Comparison of ENCODE assay signal across 1 cellular context in the genomic region with DNA sequence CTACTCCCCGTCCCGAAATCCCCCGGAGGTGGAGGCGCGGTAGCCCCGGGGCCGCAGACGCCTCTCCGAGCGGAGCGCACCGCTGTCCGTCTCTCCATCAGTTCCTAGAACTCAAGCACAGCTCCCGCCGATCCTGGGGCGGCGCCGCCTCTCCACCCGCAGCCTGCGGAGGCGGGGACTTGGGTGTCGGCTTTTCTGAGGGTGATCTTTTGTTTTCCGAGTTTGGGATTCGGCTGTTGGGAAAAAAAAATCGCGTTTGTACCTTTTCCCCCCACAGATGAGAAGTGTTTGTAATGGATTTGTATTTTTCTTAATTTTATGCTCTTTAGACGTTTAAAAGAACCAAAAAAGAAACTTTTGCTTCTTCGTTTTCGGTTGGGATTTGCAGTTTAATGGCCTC.
TF ChIP-seq lines count a peak whose summit lies in the region.

No MANE protein-coding gene starts in this region.

TF ChIP-seq in GM23338, 12 proteins besides CTCF, POLR2A, EP300 and RAD21 (continued from another document):
- TF ChIP-seq, protein P1, sequence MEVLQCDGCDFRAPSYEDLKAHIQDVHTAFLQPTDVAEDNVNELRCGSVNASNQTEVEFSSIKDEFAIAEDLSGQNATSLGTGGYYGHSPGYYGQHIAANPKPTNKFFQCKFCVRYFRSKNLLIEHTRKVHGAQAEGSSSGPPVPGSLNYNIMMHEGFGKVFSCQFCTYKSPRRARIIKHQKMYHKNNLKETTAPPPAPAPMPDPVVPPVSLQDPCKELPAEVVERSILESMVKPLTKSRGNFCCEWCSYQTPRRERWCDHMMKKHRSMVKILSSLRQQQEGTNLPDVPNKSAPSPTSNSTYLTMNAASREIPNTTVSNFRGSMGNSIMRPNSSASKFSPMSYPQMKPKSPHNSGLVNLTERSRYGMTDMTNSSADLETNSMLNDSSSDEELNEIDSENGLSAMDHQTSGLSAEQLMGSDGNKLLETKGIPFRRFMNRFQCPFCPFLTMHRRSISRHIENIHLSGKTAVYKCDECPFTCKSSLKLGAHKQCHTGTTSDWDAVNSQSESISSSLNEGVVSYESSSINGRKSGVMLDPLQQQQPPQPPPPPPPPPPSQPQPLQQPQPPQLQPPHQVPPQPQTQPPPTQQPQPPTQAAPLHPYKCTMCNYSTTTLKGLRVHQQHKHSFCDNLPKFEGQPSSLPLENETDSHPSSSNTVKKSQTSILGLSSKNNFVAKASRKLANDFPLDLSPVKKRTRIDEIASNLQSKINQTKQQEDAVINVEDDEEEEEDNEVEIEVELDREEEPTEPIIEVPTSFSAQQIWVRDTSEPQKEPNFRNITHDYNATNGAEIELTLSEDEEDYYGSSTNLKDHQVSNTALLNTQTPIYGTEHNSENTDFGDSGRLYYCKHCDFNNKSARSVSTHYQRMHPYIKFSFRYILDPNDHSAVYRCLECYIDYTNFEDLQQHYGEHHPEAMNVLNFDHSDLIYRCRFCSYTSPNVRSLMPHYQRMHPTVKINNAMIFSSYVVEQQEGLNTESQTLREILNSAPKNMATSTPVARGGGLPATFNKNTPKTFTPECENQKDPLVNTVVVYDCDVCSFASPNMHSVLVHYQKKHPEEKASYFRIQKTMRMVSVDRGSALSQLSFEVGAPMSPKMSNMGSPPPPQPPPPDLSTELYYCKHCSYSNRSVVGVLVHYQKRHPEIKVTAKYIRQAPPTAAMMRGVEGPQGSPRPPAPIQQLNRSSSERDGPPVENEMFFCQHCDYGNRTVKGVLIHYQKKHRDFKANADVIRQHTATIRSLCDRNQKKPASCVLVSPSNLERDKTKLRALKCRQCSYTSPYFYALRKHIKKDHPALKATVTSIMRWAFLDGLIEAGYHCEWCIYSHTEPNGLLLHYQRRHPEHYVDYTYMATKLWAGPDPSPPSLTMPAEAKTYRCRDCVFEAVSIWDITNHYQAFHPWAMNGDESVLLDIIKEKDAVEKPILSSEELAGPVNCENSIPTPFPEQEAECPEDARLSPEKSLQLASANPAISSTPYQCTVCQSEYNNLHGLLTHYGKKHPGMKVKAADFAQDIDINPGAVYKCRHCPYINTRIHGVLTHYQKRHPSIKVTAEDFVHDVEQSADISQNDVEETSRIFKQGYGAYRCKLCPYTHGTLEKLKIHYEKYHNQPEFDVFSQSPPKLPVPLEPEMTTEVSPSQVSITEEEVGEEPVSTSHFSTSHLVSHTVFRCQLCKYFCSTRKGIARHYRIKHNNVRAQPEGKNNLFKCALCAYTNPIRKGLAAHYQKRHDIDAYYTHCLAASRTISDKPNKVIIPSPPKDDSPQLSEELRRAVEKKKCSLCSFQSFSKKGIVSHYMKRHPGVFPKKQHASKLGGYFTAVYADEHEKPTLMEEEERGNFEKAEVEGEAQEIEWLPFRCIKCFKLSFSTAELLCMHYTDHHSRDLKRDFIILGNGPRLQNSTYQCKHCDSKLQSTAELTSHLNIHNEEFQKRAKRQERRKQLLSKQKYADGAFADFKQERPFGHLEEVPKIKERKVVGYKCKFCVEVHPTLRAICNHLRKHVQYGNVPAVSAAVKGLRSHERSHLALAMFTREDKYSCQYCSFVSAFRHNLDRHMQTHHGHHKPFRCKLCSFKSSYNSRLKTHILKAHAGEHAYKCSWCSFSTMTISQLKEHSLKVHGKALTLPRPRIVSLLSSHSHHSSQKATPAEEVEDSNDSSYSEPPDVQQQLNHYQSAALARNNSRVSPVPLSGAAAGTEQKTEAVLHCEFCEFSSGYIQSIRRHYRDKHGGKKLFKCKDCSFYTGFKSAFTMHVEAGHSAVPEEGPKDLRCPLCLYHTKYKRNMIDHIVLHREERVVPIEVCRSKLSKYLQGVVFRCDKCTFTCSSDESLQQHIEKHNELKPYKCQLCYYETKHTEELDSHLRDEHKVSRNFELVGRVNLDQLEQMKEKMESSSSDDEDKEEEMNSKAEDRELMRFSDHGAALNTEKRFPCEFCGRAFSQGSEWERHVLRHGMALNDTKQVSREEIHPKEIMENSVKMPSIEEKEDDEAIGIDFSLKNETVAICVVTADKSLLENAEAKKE (CRISPR knock-in tag; IDR thresholded peaks at IDR 0.05), result no peak
